15 cellular contexts compared by ENCODE assay signal in genomic region chr6:169170583-169170955, GRCh38.
A peak's percentile ranks its signal among the peaks of the same experiment; 100 is the strongest.
DNase-seq lines count a peak whose midpoint lies in the region; ATAC-seq and TF ChIP-seq lines count a peak whose summit lies in the region.
"Had no signal": no experiment of that assay in that cellular context is flagged by ENCODE, and none has a peak within 500 bp of the region (broad histone marks: within the 10 kb centered on the region; RNA-seq: fewer than 3 reads in every experiment).

No MANE protein-coding gene starts in this region.

- no peak overlapping the region for H3K9ac ChIP-seq in IMR-90 (ENCODE audit: low read depth, low read length)

- peak overlapping the region; percentile 89; the same call in 1 of the 2 replicates for H4K91ac ChIP-seq in IMR-90 (ENCODE audit: insufficient read depth, low read depth, low read length)

- H3K27me3 Mint-ChIP-seq in chondrocyte (ENCODE audit: low read depth) (no peaks in the 10 kb centered on the region), nephron (ENCODE audit: low read depth) (peaks cover 6% of the 10 kb centered on the region)

- no peak for ATAC-seq in IMR-90 (ENCODE audit: low read depth)
- ATAC-seq: HCT116 had no signal

- H4K5ac ChIP-seq in IMR-90 (ENCODE audit: low read depth, low read length), result no peak overlapping the region

- peaks cover 8% of the 10 kb centered on the region for H3K9me1 ChIP-seq in IMR-90 (ENCODE audit: insufficient read depth, low read length)

- H3K27ac ChIP-seq in IMR-90 (ENCODE audit: insufficient read depth, low read length) (no peak overlapping the region), tibial artery (peak overlapping the region; percentile 83 to 89)
- H3K27ac ChIP-seq: SK-N-MC had no signal

- peak overlapping the region; percentile 83 for H3K27ac Mint-ChIP-seq in chondrocyte (ENCODE audit: unreplicated experiment)
- H3K27ac Mint-ChIP-seq in nephron, result peak overlapping the region in 2 of 3 experiments; percentile 76 to 77
- H3K27ac Mint-ChIP-seq: CD4-positive, alpha-beta memory T cell had no signal

- H3K4me1 Mint-ChIP-seq in chondrocyte (ENCODE audit: low read depth) (peaks cover 77% of the 10 kb centered on the region), nephron (peaks cover 64% of the 10 kb centered on the region)
- H3K4me1 Mint-ChIP-seq: CD4-positive, alpha-beta memory T cell had no signal

- H4K20me1 ChIP-seq in IMR-90 (ENCODE audit: insufficient read depth, low read length), result no peaks in the 10 kb centered on the region

- H2BK20ac ChIP-seq in IMR-90 (ENCODE audit: low read depth, low read length), result no peak overlapping the region

- WGBS in IMR-90 (ENCODE audit: extremely low coverage in 2 of 2, insufficient read length in 1 of 2), 2 experiments, result 100% methylated on average over 2 of the region's 11 CpGs; no CpG with 5 or more reads in 1 of the 2 experiments

- H3K4me2 ChIP-seq in IMR-90 (ENCODE audit: low read depth, low read length), result no peak overlapping the region

- no peak overlapping the region for H3K23ac ChIP-seq in IMR-90 (ENCODE audit: low read depth, low read length)

- no peak overlapping the region for H2AFZ ChIP-seq in IMR-90 (replicated peaks; ENCODE audit: low read length, poor library complexity)

- in situ Hi-C loops in IMR-90 (cut with MboI; ENCODE audit: low sequenced_read_pairs), result no loop called here

- H3K14ac ChIP-seq in IMR-90 (replicated peaks; ENCODE audit: low read depth, low read length), result no peak overlapping the region

- H2BK120ac ChIP-seq in IMR-90 (ENCODE audit: low read depth, low read length), result peak overlapping the region; percentile 96; the same call in 1 of the 2 replicates

- no peak for TF ChIP-seq POLR2A in IMR-90 (IDR thresholded peaks at IDR 0.05; ENCODE audit: low read depth, low read length)

- peaks cover 20 to 50% of the 10 kb centered on the region in 2 experiments for H3K79me1 ChIP-seq in IMR-90 (ENCODE audit: low read depth in 1 of 2, low read length in 2 of 2)

- intact Hi-C loops in IMR-90 (cut with micrococcal nuclease), result no loop called here
- intact Hi-C loops in tibial artery (cut with DNase I; ENCODE audit: low total_unique reads), result no loop called here

- H3K56ac ChIP-seq in IMR-90 (ENCODE audit: extremely low read depth, insufficient read depth, low read length), result no peak overlapping the region

- no peaks in the 10 kb centered on the region for H3K9me3 ChIP-seq in IMR-90 (ENCODE audit: control insufficient read depth, insufficient read depth, low read length)
- no peaks in the 10 kb centered on the region for H3K9me3 ChIP-seq in tibial artery

- H2AK9ac ChIP-seq in IMR-90 (replicated peaks; ENCODE audit: low read depth, low read length, poor library complexity), result peak overlapping the region; percentile 50

- no peaks in the 10 kb centered on the region for H3K36me3 ChIP-seq in IMR-90 (ENCODE audit: control insufficient read depth, insufficient read depth, low read length)
- H3K36me3 ChIP-seq in tibial artery, result no peaks in the 10 kb centered on the region

- peak overlapping the region; percentile 95 for H3K4ac ChIP-seq in IMR-90 (ENCODE audit: low read depth, low read length)

- TF ChIP-seq CTCF in IMR-90 (conservative IDR thresholded peaks at IDR 0.05; ENCODE audit: low read depth, low read length) (no peak), chondrocyte (IDR thresholded peaks at IDR 0.05) (no peak), nephron (IDR thresholded peaks at IDR 0.05; ENCODE audit: unreplicated experiment in 3 of 3) (no peak), tibial artery (IDR thresholded peaks at IDR 0.05) (no peak)

- no peaks in the 10 kb centered on the region for H3K9me3 Mint-ChIP-seq in chondrocyte (ENCODE audit: low read depth)
- H3K9me3 Mint-ChIP-seq in nephron, result no peaks in the 10 kb centered on the region
- H3K9me3 Mint-ChIP-seq: CD4-positive, alpha-beta memory T cell had no signal

- H3K4me1 ChIP-seq in IMR-90 (ENCODE audit: control insufficient read depth, insufficient read depth, low read length), result peaks cover 25% of the 10 kb centered on the region
- peaks cover 0 to 86% (median 48%) of the 10 kb centered on the region in 4 donors for H3K4me1 ChIP-seq in tibial artery

- H2BK15ac ChIP-seq in IMR-90 (ENCODE audit: low read depth, low read length), result peak overlapping the region; percentile 93; the same call in 1 of the 3 replicates

- DNase-seq in IMR-90 (no peak), chondrocyte (ENCODE audit: low spot score) (no peak), tibial artery (peak in 1 of 2 donors; percentile 56), NCI-H187 treated with DMSO at 0.1 percent for 48 hours (lab: John Stamatoyannopoulos, UW) (no peak), NCI-H2227 (lab: John Stamatoyannopoulos, UW; ENCODE audit: unreplicated experiment) (no peak)
- no peak for DNase-seq in stimulated activated CD4-positive, alpha-beta T cell treated with anti-CD3 and anti-CD28 coated beads, Interleukin-2, amount 100 ng/mL, for 24 hours
- DNase-seq: CD4-positive, alpha-beta memory T cell; KBM-7; NCI-H1436; NCI-H2029 treated with DMSO at 0.1 percent for 48 hours; NCI-H2171 treated with DMSO at 0.1 percent for 48 hours; NCI-H510A had no signal

- H3K36me3 Mint-ChIP-seq in chondrocyte (ENCODE audit: low read depth), result peaks cover 31% of the 10 kb centered on the region
- H3K36me3 Mint-ChIP-seq in nephron (ENCODE audit: low read depth), result no peaks in the 10 kb centered on the region
- H3K36me3 Mint-ChIP-seq: CD4-positive, alpha-beta memory T cell had no signal

- H4K8ac ChIP-seq in IMR-90 (ENCODE audit: low read depth in 2 of 2, low read length in 2 of 2), result no peak overlapping the region

- POLR2A ChIA-PET in IMR-90 (lab: Charles Lee; ENCODE audit: unreplicated experiment), result no interaction called here

- H3K4me3 ChIP-seq in IMR-90 (ENCODE audit: insufficient read depth, low read depth, low read length) (no peak overlapping the region), tibial artery (no peak overlapping the region)
- H3K4me3 ChIP-seq: SK-N-MC had no signal

- dilution Hi-C loops in IMR-90 (cut with HindIII; ENCODE audit: low sequenced_read_pairs, unreplicated experiment), result no loop called here

- H3K18ac ChIP-seq in IMR-90 (ENCODE audit: low read depth, low read length), result no peak overlapping the region

- CTCF ChIA-PET in IMR-90 (lab: Yijun Ruan, JAX), result no interaction called here

- peak overlapping the region; percentile 74 for H2BK5ac ChIP-seq in IMR-90 (ENCODE audit: low read depth, low read length, poor library complexity, severe bottlenecking)

- no TSS peak for BruUV-seq in IMR-90 (replicated peaks; lab: Mats Ljungman, UMichigan)

- no peaks in the 10 kb centered on the region for H3K27me3 ChIP-seq in IMR-90 (ENCODE audit: control insufficient read depth, insufficient read depth, low read length)
- no peaks in the 10 kb centered on the region for H3K27me3 ChIP-seq in tibial artery

- TF ChIP-seq RAD21 in IMR-90 (IDR thresholded peaks at IDR 0.05; ENCODE audit: low read length), result no peak

- H3K4me3 Mint-ChIP-seq in chondrocyte (ENCODE audit: unreplicated experiment) (no peak overlapping the region), nephron (no peak overlapping the region)
- H3K4me3 Mint-ChIP-seq: CD4-positive, alpha-beta memory T cell had no signal

- H2AK5ac ChIP-seq in IMR-90 (ENCODE audit: low read depth, low read length), result peak overlapping the region; percentile 10; the same call in 1 of the 2 replicates

TF ChIP-seq in IMR-90, 13 proteins besides CTCF, POLR2A, EP300 and RAD21:
- TF ChIP-seq MXI1 (IDR thresholded peaks at IDR 0.05; ENCODE audit: borderline replicate concordance, low read depth, low read length), result no peak
- no peak for TF ChIP-seq USF2 (IDR thresholded peaks at IDR 0.05; ENCODE audit: low read depth, low read length)
- no peak for TF ChIP-seq FOS (IDR thresholded peaks at IDR 0.05; ENCODE audit: low read depth, low read length)
- no peak for TF ChIP-seq ELK1 (IDR thresholded peaks at IDR 0.05; ENCODE audit: borderline replicate concordance, low read depth, low read length)
- TF ChIP-seq SMC3 (IDR thresholded peaks at IDR 0.05; ENCODE audit: low read depth, low read length), result no peak
